Comparison of ENCODE assay signal across 24 cellular contexts in genomic region chr11:115100706-115101105, GRCh38.
"Had no signal": no experiment of that assay in that cellular context is flagged by ENCODE, and none has a peak within 500 bp of the region (broad histone marks: within the 10 kb centered on the region; RNA-seq: fewer than 3 reads in every experiment).

No MANE protein-coding gene starts in this region.

- H3K4me3 ChIP-seq: colonic mucosa, coronary artery, dorsolateral prefrontal cortex, esophagus muscularis mucosa, esophagus squamous epithelium, gastrocnemius medialis, gastroesophageal sphincter, heart left ventricle, heart right ventricle had no signal

- H3K27ac ChIP-seq: colonic mucosa, coronary artery, dorsolateral prefrontal cortex, epithelial cell of prostate, esophagus muscularis mucosa, esophagus squamous epithelium, foreskin keratinocyte, gastrocnemius medialis, gastroesophageal sphincter, heart left ventricle, heart right ventricle had no signal

- H3K4me1 ChIP-seq: colonic mucosa, esophagus muscularis mucosa, esophagus squamous epithelium, foreskin keratinocyte, gastroesophageal sphincter, heart left ventricle, heart right ventricle had no signal

- H3K9me3 ChIP-seq: colonic mucosa, esophagus muscularis mucosa, esophagus squamous epithelium, gastrocnemius medialis, gastroesophageal sphincter, heart left ventricle, heart right ventricle had no signal

- H3K36me3 ChIP-seq: colonic mucosa, esophagus muscularis mucosa, esophagus squamous epithelium, gastrocnemius medialis, gastroesophageal sphincter, heart left ventricle, heart right ventricle had no signal

- DNase-seq: colonic mucosa; cortex of kidney; dermis blood vessel endothelial cell; dorsolateral prefrontal cortex; effector CD4-positive, alpha-beta T cell; effector CD8-positive, alpha-beta T cell; effector memory CD4-positive, alpha-beta T cell; effector memory CD8-positive, alpha-beta T cell; endodermal cell; erythroblast; esophagus squamous epithelium; foreskin fibroblast; foreskin keratinocyte; foreskin melanocyte; gastrocnemius medialis; glutamatergic neuron; head of caudate nucleus; heart left ventricle; heart right ventricle had no signal

- H3K27me3 ChIP-seq: colonic mucosa, foreskin keratinocyte, gastrocnemius medialis had no signal

- ATAC-seq: effector memory CD8-positive, alpha-beta T cell; esophagus mucosa; foreskin keratinocyte; gastrocnemius medialis; gastroesophageal sphincter; heart left ventricle; heart right ventricle had no signal
